1 cellular context compared by ENCODE assay signal in genomic region chr1:110798691-110799256, GRCh38.
TF ChIP-seq lines count a peak whose summit lies in the region.

No MANE protein-coding gene starts in this region.

TF ChIP-seq in HEK293, 187 proteins besides CTCF, POLR2A, EP300 and RAD21 (continued from another document):
- TF ChIP-seq SETDB1 (IDR thresholded peaks at IDR 0.05; ENCODE audit: insufficient read length, low read length) (no peak), ZNF184 (tag by site-specific recombination; IDR thresholded peaks at IDR 0.05) (no peak), ZNF146 (tag by site-specific recombination; IDR thresholded peaks at IDR 0.05) (no peak), OSR2 (tag by site-specific recombination; IDR thresholded peaks at IDR 0.05) (0 out of 2 replicates have a peak, but pooled peaks have one; percentile 18), ZBTB17 (tag by site-specific recombination; IDR thresholded peaks at IDR 0.05) (no peak), GLIS1 (tag by site-specific recombination; IDR thresholded peaks at IDR 0.05) (peak; percentile 6; the same call in 1 of the 2 replicates), BCL11B (tag by site-specific recombination; IDR thresholded peaks at IDR 0.05; ENCODE audit: low read depth) (no peak), FEZF1 (tag by site-specific recombination; IDR thresholded peaks at IDR 0.05) (peak; percentile 50; the same call in 1 of the 2 replicates), SP7 (tag by site-specific recombination; IDR thresholded peaks at IDR 0.05) (no peak), ZNF843 (tag by site-specific recombination; IDR thresholded peaks at IDR 0.05) (0 out of 2 replicates have a peak, but pooled peaks have one; percentile 26), TCF7L2 (IDR thresholded peaks at IDR 0.05; ENCODE audit: borderline replicate concordance, low read depth, low read length) (no peak), PRDM10 (tag by site-specific recombination; IDR thresholded peaks at IDR 0.05) (peak; percentile 59), ZNF350 (tag by site-specific recombination; IDR thresholded peaks at IDR 0.05) (no peak)
TF ChIP-seq in HEK293: peak in this region for 5.
